10 cellular contexts compared by ENCODE assay signal in the genomic region with DNA sequence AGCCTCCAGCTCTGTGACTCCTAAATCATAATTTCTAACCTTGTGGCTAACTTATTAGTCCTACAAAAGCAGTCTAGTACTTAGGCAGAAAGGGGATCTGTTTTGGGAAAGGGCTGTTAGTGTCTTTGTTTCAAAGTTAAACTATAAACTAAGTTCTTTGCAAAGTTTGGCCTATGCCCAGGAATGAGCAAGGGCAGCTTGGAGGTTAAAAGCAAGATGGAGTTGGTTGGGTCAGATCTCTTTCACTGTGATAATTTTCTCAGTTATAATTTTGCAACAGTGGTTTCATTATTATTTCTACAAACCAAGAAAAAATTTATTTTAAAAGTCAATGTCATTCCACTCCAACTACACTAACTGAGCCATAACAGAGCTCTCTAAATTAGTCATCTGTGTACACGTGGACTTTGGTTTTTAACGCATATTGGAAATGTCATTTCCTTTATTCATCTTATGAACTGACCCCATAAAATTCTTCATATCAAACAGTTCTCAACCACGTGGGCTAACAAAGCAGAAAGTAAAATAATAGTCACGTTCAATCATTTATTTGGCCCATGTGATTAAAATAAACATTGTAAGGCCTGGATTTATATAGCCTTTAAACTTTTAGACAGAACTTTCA.
DNase-seq lines count a peak whose midpoint lies in the region; ATAC-seq and TF ChIP-seq lines count a peak whose summit lies in the region.
"Had no signal": no experiment of that assay in that cellular context is flagged by ENCODE, and none has a peak within 500 bp of the region (broad histone marks: within the 10 kb centered on the region; RNA-seq: fewer than 3 reads in every experiment).

No MANE protein-coding gene starts in this region.

- DNase-seq in renal cortical epithelial cell (ENCODE audit: low read depth): peak; percentile 9
- DNase-seq in SJCRH30: no peak
- no peak for DNase-seq in body of pancreas
- no peak for DNase-seq in NCI-H446 (lab: John Stamatoyannopoulos, UW)
- DNase-seq: NCI-H526 treated with DMSO at 0.1 percent for 48 hours; stimulated activated CD4-positive, alpha-beta T cell treated with anti-CD3 and anti-CD28 coated beads, Interleukin-1b, Interleukin-23, amount 100 ng/mL, for 48 hours; uterus had no signal

- no peaks in the 10 kb centered on the region for H3K4me1 ChIP-seq in SJCRH30
- no peaks in the 10 kb centered on the region for H3K4me1 ChIP-seq in body of pancreas
- H3K4me1 ChIP-seq: uterus had no signal

- H3K36me3 ChIP-seq in SJCRH30 (no peaks in the 10 kb centered on the region), body of pancreas (replicated peaks in 1 of 2; ENCODE audit: insufficient read depth in 1 of 2, low read depth in 2 of 2) (no peaks in the 10 kb centered on the region)
- H3K36me3 ChIP-seq: uterus had no signal

- no peak for TF ChIP-seq CTCF in body of pancreas (IDR thresholded peaks at IDR 0.05)

- no peak for TF ChIP-seq POLR2A in body of pancreas (IDR thresholded peaks at IDR 0.05)

- no peak overlapping the region for H3K27ac ChIP-seq in SJCRH30
- no peak overlapping the region for H3K27ac ChIP-seq in body of pancreas
- H3K27ac ChIP-seq: uterus had no signal

- WGBS in body of pancreas, 2 donors: 50 to 56% methylated on average over 4 of the region's 4 CpGs

- H3K4me3 ChIP-seq in SJCRH30 (no peak overlapping the region), body of pancreas (no peak overlapping the region)
- H3K4me3 ChIP-seq: uterus had no signal

- H3K27me3 ChIP-seq in SJCRH30 (no peaks in the 10 kb centered on the region; the same call in 1 of the 2 replicates), body of pancreas (no peaks in the 10 kb centered on the region)
- H3K27me3 ChIP-seq: uterus had no signal

- intact Hi-C loops in body of pancreas (cut with DNase I): no loop called here

- 0 out of 2 replicates have a peak, but pooled peaks cover 6% of the 10 kb centered on the region for H3K9me3 ChIP-seq in SJCRH30 (replicated peaks)
- no peaks in the 10 kb centered on the region for H3K9me3 ChIP-seq in body of pancreas

- ATAC-seq in GM18907 (IDR thresholded peaks at IDR 0.05; ENCODE audit: unreplicated experiment) (peak; percentile 95), GM21786 (IDR thresholded peaks at IDR 0.05; ENCODE audit: unreplicated experiment) (peak; percentile 87), HG03457 (IDR thresholded peaks at IDR 0.05; ENCODE audit: unreplicated experiment) (peak; percentile 91), body of pancreas (no peak)
